Comparison of ENCODE assay signal across 31 cellular contexts in the genomic region with DNA sequence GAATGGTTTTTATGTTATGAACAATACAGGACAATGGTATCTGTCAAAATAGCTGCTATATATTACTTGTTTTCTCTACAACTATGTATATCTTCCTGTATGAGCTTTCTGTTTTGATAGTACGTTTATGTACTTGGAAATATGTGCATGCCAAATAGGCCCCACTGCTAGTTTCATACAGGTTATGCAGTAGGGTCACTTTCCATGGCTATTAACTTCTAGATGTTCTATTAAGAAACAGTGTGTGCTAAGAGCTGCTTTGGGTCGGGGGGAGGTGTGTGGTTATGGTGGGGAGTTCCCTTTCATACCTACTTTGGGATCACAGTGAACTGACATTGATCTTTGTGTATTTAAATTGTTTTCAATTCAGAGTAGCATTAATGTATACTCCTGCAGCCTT. TPM values are rescaled to one million over a fixed set of nuclear protein-coding genes. Genes with fewer than 3 reads are reported as not detected.
A peak's percentile ranks its signal among the peaks of the same experiment; 100 is the strongest.
DNase-seq lines count a peak whose midpoint lies in the region; ATAC-seq, FAIRE-seq and TF ChIP-seq lines count a peak whose summit lies in the region.
"Had no signal": no experiment of that assay in that cellular context is flagged by ENCODE, and none has a peak within 500 bp of the region (broad histone marks: within the 10 kb centered on the region; RNA-seq: fewer than 3 reads in every experiment).

No MANE protein-coding gene starts in this region.

- no peak for FAIRE-seq in pancreas (lab: Jason Lieb, UNC)
- FAIRE-seq: D721Med, keratinocyte had no signal

- H3K4me3 ChIP-seq in dorsolateral prefrontal cortex (no peak overlapping the region), pancreas (no peak overlapping the region), PC-3 (ENCODE audit: low read length) (no peak overlapping the region)
- H3K4me3 ChIP-seq in effector memory CD4-positive, alpha-beta T cell (ENCODE audit: insufficient read depth, low read depth, low read length, poor library complexity, severe bottlenecking): no peak overlapping the region
- H3K4me3 ChIP-seq: esophagus squamous epithelium, heart right ventricle, left ventricle myocardium inferior, neural progenitor cell, SJCRH30, tibial artery had no signal

- H3K27ac Mint-ChIP-seq in activated naive CD8-positive, alpha-beta T cell treated with anti-CD3 and anti-CD28 coated beads for 36 hours: no peak overlapping the region
- H3K27ac Mint-ChIP-seq in activated naive CD8-positive, alpha-beta T cell treated with anti-CD3 and anti-CD28 coated beads, Interleukin-2, amount 50 U/mL, for 24 hours: no peak overlapping the region
- H3K27ac Mint-ChIP-seq: activated CD8-positive, alpha-beta T cell treated with anti-CD3 and anti-CD28 coated beads for 36 hours; CD4-positive, alpha-beta T cell; neural progenitor cell had no signal

- H3F3A ChIP-seq in PC-3 (ENCODE audit: low read length, unreplicated experiment): no peaks in the 10 kb centered on the region

- H3K27me3 ChIP-seq in dorsolateral prefrontal cortex: no peaks in the 10 kb centered on the region
- no peaks in the 10 kb centered on the region for H3K27me3 ChIP-seq in effector memory CD4-positive, alpha-beta T cell (replicated peaks; ENCODE audit: control insufficient read depth, insufficient read depth, low read length, poor library complexity, severe bottlenecking)
- no peaks in the 10 kb centered on the region for H3K27me3 ChIP-seq in pancreas
- H3K27me3 ChIP-seq in PC-3 (ENCODE audit: low read length): no peaks in the 10 kb centered on the region
- H3K27me3 ChIP-seq: esophagus squamous epithelium, foreskin keratinocyte, heart right ventricle, neural progenitor cell, SJCRH30, tibial artery had no signal

- DNase-seq in activated naive CD8-positive, alpha-beta T cell treated with anti-CD3 and anti-CD28 coated beads for 36 hours: peak; percentile 2
- DNase-seq in activated naive CD8-positive, alpha-beta T cell treated with anti-CD3 and anti-CD28 coated beads, Interleukin-2, amount 50 U/mL, for 24 hours: no peak
- DNase-seq in dorsolateral prefrontal cortex (no peak), dermis blood vessel endothelial cell (no peak), pancreas (no peak), PC-3 (no peak)
- DNase-seq in effector memory CD4-positive, alpha-beta T cell: no peak
- DNase-seq: activated CD4-positive, CD25-positive, alpha-beta regulatory T cell treated with anti-CD3 and anti-CD28 coated beads, Interleukin-2, amount 50 U/mL, for 72 hours; activated CD8-positive, alpha-beta T cell treated with anti-CD3 and anti-CD28 coated beads for 36 hours; activated gamma-delta T cell; AML-193; CD4-positive, alpha-beta T cell; central memory CD4-positive, alpha-beta T cell; DND-41; esophagus squamous epithelium; foreskin keratinocyte; GF-D8; heart right ventricle; left ventricle myocardium inferior; NCI-H1694 treated with DMSO at 0.1 percent for 48 hours; NCI-H510A; posterior cingulate gyrus; right cardiac atrium; RPMI8226; SJCRH30; stimulated activated CD4-positive, alpha-beta T cell treated with anti-CD3 and anti-CD28 coated beads, Interleukin-2, amount 100 ng/mL, for 24 hours; tibial artery had no signal

- no peaks in the 10 kb centered on the region for H3K36me3 ChIP-seq in effector memory CD4-positive, alpha-beta T cell (ENCODE audit: control insufficient read depth, insufficient read depth, low read length)
- H3K36me3 ChIP-seq in pancreas (no peaks in the 10 kb centered on the region), PC-3 (ENCODE audit: low read depth, low read length) (no peaks in the 10 kb centered on the region)
- H3K36me3 ChIP-seq: esophagus squamous epithelium, heart right ventricle, left ventricle myocardium inferior, neural progenitor cell, tibial artery had no signal

- no peaks in the 10 kb centered on the region for H3K9me2 ChIP-seq in PC-3 (replicated peaks; ENCODE audit: low read length)

- peaks cover 12% of the 10 kb centered on the region for H3K4me1 ChIP-seq in effector memory CD4-positive, alpha-beta T cell (ENCODE audit: control insufficient read depth, insufficient read depth, low read length, poor library complexity, severe bottlenecking)
- H3K4me1 ChIP-seq in pancreas (peaks cover 5 to 9% (median 7%) of the 10 kb centered on the region in 3 donors), PC-3 (ENCODE audit: insufficient read depth, low read length) (peaks cover 14% of the 10 kb centered on the region)
- H3K4me1 ChIP-seq: neural progenitor cell, SJCRH30 had no signal

- peaks cover 17% of the 10 kb centered on the region for H3K36me3 Mint-ChIP-seq in activated naive CD8-positive, alpha-beta T cell treated with anti-CD3 and anti-CD28 coated beads for 36 hours
- peaks cover 14% of the 10 kb centered on the region for H3K36me3 Mint-ChIP-seq in activated naive CD8-positive, alpha-beta T cell treated with anti-CD3 and anti-CD28 coated beads, Interleukin-2, amount 50 U/mL, for 24 hours (ENCODE audit: low read depth)

- H3K9me3 Mint-ChIP-seq in activated naive CD8-positive, alpha-beta T cell treated with anti-CD3 and anti-CD28 coated beads for 36 hours: no peaks in the 10 kb centered on the region
- no peaks in the 10 kb centered on the region for H3K9me3 Mint-ChIP-seq in activated naive CD8-positive, alpha-beta T cell treated with anti-CD3 and anti-CD28 coated beads, Interleukin-2, amount 50 U/mL, for 24 hours
- H3K9me3 Mint-ChIP-seq: activated CD8-positive, alpha-beta T cell treated with anti-CD3 and anti-CD28 coated beads for 36 hours; CD4-positive, alpha-beta T cell had no signal

- TF ChIP-seq CTCF in dorsolateral prefrontal cortex (IDR thresholded peaks at IDR 0.05 in 54 of 56, conservative IDR thresholded peaks at IDR 0.05 in 2 of 56; ENCODE audit: low read depth in 1 of 56, partially characterized antibody in 56 of 56): no peak
- no peak for TF ChIP-seq CTCF in pancreas (IDR thresholded peaks at IDR 0.05)
- no peak for TF ChIP-seq CTCF in PC-3 (conservative IDR thresholded peaks at IDR 0.05; ENCODE audit: low read depth, low read length)

- H3K79me2 ChIP-seq in PC-3 (ENCODE audit: low read length): peaks cover 99% of the 10 kb centered on the region

- BruUV-seq in PC-3 (replicated peaks; lab: Mats Ljungman, UMichigan): no TSS peak

- no peak overlapping the region for H2AFZ ChIP-seq in PC-3 (ENCODE audit: low read length)
- H2AFZ ChIP-seq: neural progenitor cell had no signal

- no peak for ATAC-seq in activated naive CD8-positive, alpha-beta T cell treated with anti-CD3 and anti-CD28 coated beads, Interleukin-2, amount 50 U/mL, for 24 hours
- ATAC-seq in HG02870 (IDR thresholded peaks at IDR 0.05; ENCODE audit: unreplicated experiment) (peak; percentile 54), pancreas (no peak), PC-3 (no peak)
- ATAC-seq: activated CD8-positive, alpha-beta T cell treated with anti-CD3 and anti-CD28 coated beads for 36 hours; foreskin keratinocyte; heart right ventricle; right cardiac atrium had no signal

- 86 to 88% methylated on average over 2 of the region's 2 CpGs for WGBS in pancreas, 2 donors

- H4K20me1 ChIP-seq in PC-3 (ENCODE audit: low read length): peaks cover 26% of the 10 kb centered on the region

- no peak overlapping the region for H3K4me2 ChIP-seq in PC-3 (ENCODE audit: low read length)
- H3K4me2 ChIP-seq: neural progenitor cell had no signal

- H3K9me3 ChIP-seq in effector memory CD4-positive, alpha-beta T cell (ENCODE audit: control insufficient read depth, low read length): no peaks in the 10 kb centered on the region
- no peaks in the 10 kb centered on the region for H3K9me3 ChIP-seq in pancreas
- no peaks in the 10 kb centered on the region for H3K9me3 ChIP-seq in PC-3 (ENCODE audit: low read length)
- H3K9me3 ChIP-seq: esophagus squamous epithelium, heart right ventricle, left ventricle myocardium inferior, SJCRH30, tibial artery had no signal

- H3K4me1 Mint-ChIP-seq in activated naive CD8-positive, alpha-beta T cell treated with anti-CD3 and anti-CD28 coated beads for 36 hours: peaks cover 40% of the 10 kb centered on the region
- peaks cover 35% of the 10 kb centered on the region for H3K4me1 Mint-ChIP-seq in activated naive CD8-positive, alpha-beta T cell treated with anti-CD3 and anti-CD28 coated beads, Interleukin-2, amount 50 U/mL, for 24 hours

- no peak overlapping the region for H3K4me3 Mint-ChIP-seq in activated naive CD8-positive, alpha-beta T cell treated with anti-CD3 and anti-CD28 coated beads for 36 hours
- H3K4me3 Mint-ChIP-seq in activated naive CD8-positive, alpha-beta T cell treated with anti-CD3 and anti-CD28 coated beads, Interleukin-2, amount 50 U/mL, for 24 hours: no peak overlapping the region
- H3K4me3 Mint-ChIP-seq: activated CD8-positive, alpha-beta T cell treated with anti-CD3 and anti-CD28 coated beads for 36 hours; CD4-positive, alpha-beta T cell; neural progenitor cell had no signal

- H3K27me3 Mint-ChIP-seq in activated naive CD8-positive, alpha-beta T cell treated with anti-CD3 and anti-CD28 coated beads for 36 hours: no peaks in the 10 kb centered on the region
- no peaks in the 10 kb centered on the region for H3K27me3 Mint-ChIP-seq in activated naive CD8-positive, alpha-beta T cell treated with anti-CD3 and anti-CD28 coated beads, Interleukin-2, amount 50 U/mL, for 24 hours
- H3K27me3 Mint-ChIP-seq: activated CD8-positive, alpha-beta T cell treated with anti-CD3 and anti-CD28 coated beads for 36 hours; CD4-positive, alpha-beta T cell had no signal

- CTCF ChIA-PET in PC-3 (lab: Charles Lee): no interaction called here

- POLR2A ChIA-PET in PC-3 (lab: Charles Lee; ENCODE audit: unreplicated experiment): no interaction called here

- H3K9ac ChIP-seq in PC-3 (ENCODE audit: low read length): no peak overlapping the region
- H3K9ac ChIP-seq: neural progenitor cell had no signal

- intact Hi-C loops in dorsolateral prefrontal cortex (cut with DNase I): no loop called here
- intact Hi-C loops in pancreas (cut with DNase I): no loop called here
- intact Hi-C loops in PC-3 (cut with micrococcal nuclease): no loop called here

- H3K27ac ChIP-seq in dorsolateral prefrontal cortex: peak overlapping the region in 33 of 59 donors; percentile 2 to 99 (median 36)
- H3K27ac ChIP-seq in effector memory CD4-positive, alpha-beta T cell (ENCODE audit: insufficient read depth, low read length, poor library complexity, severe bottlenecking): no peak overlapping the region
- no peak overlapping the region for H3K27ac ChIP-seq in pancreas
- no peak overlapping the region for H3K27ac ChIP-seq in PC-3 (ENCODE audit: low read length)
- H3K27ac ChIP-seq: esophagus squamous epithelium, foreskin keratinocyte, heart right ventricle, left ventricle myocardium inferior, neural progenitor cell, SJCRH30, tibial artery had no signal

RNA-seq across cellular contexts. Expression of a gene that starts 30.9 kb away (rescaled TPM):
- total RNA-seq in activated naive CD8-positive, alpha-beta T cell treated with anti-CD3 and anti-CD28 coated beads for 36 hours: 10 to 100 TPM; 88.7 to 93.5 TPM
- 100 to 1,000 TPM in 35 of 120 experiments, 10 to 100 TPM in 85; 61.1 to 192 (median 89.2) TPM for total RNA-seq in dorsolateral prefrontal cortex
- total RNA-seq in dermis blood vessel endothelial cell: 53.9 and 77.2 TPM in 2 replicates
- 10 to 100 TPM; 17.6 to 50.2 (median 26.8) TPM for total RNA-seq in pancreas
- 10 to 100 TPM; 19.5 to 27.1 TPM for polyA plus RNA-seq in pancreas
- total RNA-seq in PC-3 (2014; rRNA removed): 31.5 and 39.1 TPM in 2 replicates

Comparison
In these comparisons a context has a peak if more than half of its experiments do, and no peak if none do; other contexts are left out.
1. H3K27ac ChIP-seq: peak in dorsolateral prefrontal cortex (33 of 59); none in effector memory CD4-positive, alpha-beta T cell (single experiment), pancreas (0 of 4) and PC-3 (single experiment).